9 cellular contexts compared by ENCODE assay signal in the genomic region with DNA sequence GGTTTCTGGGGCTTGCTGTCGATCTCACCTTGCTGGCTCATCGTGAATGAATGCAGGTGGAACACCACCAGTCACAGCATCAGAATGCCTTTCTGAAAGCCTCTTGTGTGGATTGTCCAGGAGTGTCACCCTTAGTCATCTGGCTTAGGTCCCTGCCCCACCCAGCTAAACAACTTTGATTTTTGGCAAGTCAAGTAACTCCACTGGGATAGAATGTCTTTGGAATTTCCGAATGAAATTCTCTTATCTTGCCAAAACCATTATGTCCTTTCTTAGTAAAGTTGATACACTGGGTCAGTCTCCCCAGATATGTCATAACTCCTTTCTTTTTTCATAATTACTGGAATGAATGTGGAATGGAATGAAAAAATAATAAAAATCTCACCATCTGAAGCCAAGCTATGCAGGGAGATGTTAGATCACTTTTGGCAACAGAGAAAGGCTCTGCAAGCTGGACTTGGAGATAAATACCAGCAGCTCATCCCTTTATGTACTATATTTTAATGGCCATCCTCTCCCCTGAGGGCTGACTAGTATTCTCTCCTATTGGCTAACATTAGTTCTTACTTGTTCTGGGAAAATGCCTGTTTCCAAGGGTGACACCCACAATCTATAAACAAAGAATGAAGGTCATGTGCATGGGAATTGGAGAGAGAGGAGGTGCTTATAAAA. TPM values are rescaled to one million over a fixed set of nuclear protein-coding genes. Genes with fewer than 3 reads are reported as not detected.
DNase-seq lines count a peak whose midpoint lies in the region; ATAC-seq, FAIRE-seq and TF ChIP-seq lines count a peak whose summit lies in the region.
"Had no signal": no experiment of that assay in that cellular context is flagged by ENCODE, and none has a peak within 500 bp of the region (broad histone marks: within the 10 kb centered on the region; RNA-seq: fewer than 3 reads in every experiment).

No MANE protein-coding gene starts in this region.

- H3K9me3 ChIP-seq in mammary epithelial cell (replicated peaks; ENCODE audit: insufficient read depth, low read length) (no peaks in the 10 kb centered on the region), keratinocyte (ENCODE audit: control insufficient read depth, low read depth, low read length) (no peaks in the 10 kb centered on the region), thoracic aorta (no peaks in the 10 kb centered on the region)

- H3K36me3 ChIP-seq in mammary epithelial cell (ENCODE audit: insufficient read depth, low read length), result no peaks in the 10 kb centered on the region
- no peaks in the 10 kb centered on the region for H3K36me3 ChIP-seq in keratinocyte (ENCODE audit: control insufficient read depth in 2 of 2, extremely low read depth in 1 of 2, insufficient read depth in 2 of 2, low read length in 2 of 2)
- no peaks in the 10 kb centered on the region for H3K36me3 ChIP-seq in thoracic aorta

- no peaks in the 10 kb centered on the region for H3K9me1 ChIP-seq in keratinocyte (ENCODE audit: control insufficient read depth, extremely low read depth, insufficient read depth, low read length)

- dilution Hi-C loops in mammary epithelial cell (cut with HindIII; ENCODE audit: low sequenced_read_pairs), result no loop called here
- dilution Hi-C loops in keratinocyte (cut with MboI; ENCODE audit: extremely low pct_ligation_motif_present, low sequenced_read_pairs), result no loop called here

- H3K27ac ChIP-seq in mammary epithelial cell (ENCODE audit: insufficient read depth, low read depth, low read length), result peak overlapping the region; percentile 100
- peak overlapping the region; percentile 97 for H3K27ac ChIP-seq in keratinocyte (ENCODE audit: control insufficient read depth, insufficient read depth, low read length)
- H3K27ac ChIP-seq in thoracic aorta, result peak overlapping the region; percentile 35 to 69

- ATAC-seq in thoracic aorta (ENCODE audit: insufficient number of reproducible peaks, low FRiP score, low read depth), result peak; percentile 53
- no peak for ATAC-seq in GM21447 (IDR thresholded peaks at IDR 0.05; ENCODE audit: unreplicated experiment)
- ATAC-seq in HG02884 (IDR thresholded peaks at IDR 0.05; ENCODE audit: unreplicated experiment), result no peak

- BruUV-seq in mammary epithelial cell (replicated peaks; lab: Mats Ljungman, UMichigan), result TSS peak; percentile 85

- 6% methylated on average over 3 of the region's 3 CpGs for WGBS in mammary epithelial cell (ENCODE audit: low coverage, missing lambda C conversion rate)

- DNase-seq in HS-5 (ENCODE audit: low read depth) (peak; percentile 84), mammary epithelial cell (peak; percentile 99), keratinocyte (ENCODE audit: low read depth, low spot score) (peak; percentile 98), thoracic aorta (ENCODE audit: low spot score) (no peak), AML-193 (lab: John Stamatoyannopoulos, UW) (no peak), GM10248 (ENCODE audit: extremely low spot score) (no peak)
- DNase-seq: H9 had no signal

- peaks cover 36% of the 10 kb centered on the region for H3K4me1 ChIP-seq in mammary epithelial cell (ENCODE audit: insufficient read depth, low read length)
- peaks cover 34% of the 10 kb centered on the region for H3K4me1 ChIP-seq in keratinocyte (ENCODE audit: control insufficient read depth, extremely low read depth, insufficient read depth, low read length)
- peaks cover 30 to 39% of the 10 kb centered on the region in 2 donors for H3K4me1 ChIP-seq in thoracic aorta (ENCODE audit: control insufficient read depth in 1 of 2, low read depth in 2 of 2)

- TF ChIP-seq CTCF in mammary epithelial cell (conservative IDR thresholded peaks at IDR 0.05 in 1 of 2, IDR thresholded peaks at IDR 0.05 in 1 of 2; ENCODE audit: extremely low read depth in 1 of 2, insufficient read depth in 1 of 2, low read depth in 1 of 2, low read length in 2 of 2) (no peak), keratinocyte (optimal IDR thresholded peaks at IDR 0.05 in 1 of 3, IDR thresholded peaks at IDR 0.05 in 1 of 3, conservative IDR thresholded peaks at IDR 0.05 in 1 of 3; ENCODE audit: extremely low read depth in 1 of 3, insufficient read depth in 2 of 3, low read length in 3 of 3) (no peak), thoracic aorta (IDR thresholded peaks at IDR 0.05) (no peak), GM10248 (IDR thresholded peaks at IDR 0.05; ENCODE audit: control extremely low read depth, extremely low read depth, low read depth, missing control alignments) (no peak)

- peak; percentile 88 for FAIRE-seq in keratinocyte (lab: Jason Lieb, UNC)

- intact Hi-C loops in mammary epithelial cell (cut with micrococcal nuclease), result loop anchor here (1.0 to 2.0 kb wide), 3 partner anchors 10 to 63 kb away; no protein-coding TSS in a partner anchor

- H2AFZ ChIP-seq in mammary epithelial cell (ENCODE audit: low read depth, low read length), result no peak overlapping the region
- H2AFZ ChIP-seq in keratinocyte (ENCODE audit: control insufficient read depth, low read length), result no peak overlapping the region

- peak overlapping the region; percentile 77 for H3K4me2 ChIP-seq in mammary epithelial cell (ENCODE audit: insufficient read depth, low read depth, low read length)
- peak overlapping the region; percentile 83 for H3K4me2 ChIP-seq in keratinocyte (ENCODE audit: control insufficient read depth, extremely low read depth, insufficient read depth, low read depth, low read length)

- CTCF ChIA-PET in mammary epithelial cell (lab: Charles Lee; ENCODE audit: low non-redundant PET) (interaction anchor here (0.6 to 0.7 kb wide), 2 partner anchors 35 to 310 kb away, joined by 4 to 5 read pairs; no protein-coding TSS in a partner anchor), GM10248 (lab: Yijun Ruan, JAX) (interaction anchor here (1.0 to 1.6 kb wide), 2 partner anchors 11 to 120 kb away, joined by 3 to 5 read pairs; no protein-coding TSS in a partner anchor)

- in situ Hi-C loops in mammary epithelial cell (cut with MboI; ENCODE audit: low sequenced_read_pairs in 2 of 2), result no loop called here

- H3K79me2 ChIP-seq in mammary epithelial cell (ENCODE audit: insufficient read depth, low read length) (no peaks in the 10 kb centered on the region), keratinocyte (ENCODE audit: control insufficient read depth, insufficient read depth, low read length) (no peaks in the 10 kb centered on the region)

- H4K20me1 ChIP-seq in mammary epithelial cell (ENCODE audit: insufficient read depth, low read length), result no peaks in the 10 kb centered on the region
- H4K20me1 ChIP-seq in keratinocyte (ENCODE audit: control insufficient read depth, extremely low read depth, insufficient read depth, low read length), result no peaks in the 10 kb centered on the region

- H3K9ac ChIP-seq in mammary epithelial cell (ENCODE audit: insufficient read depth, low read length) (peak overlapping the region; percentile 84), keratinocyte (ENCODE audit: control insufficient read depth, extremely low read depth, insufficient read depth, low read length) (peak overlapping the region; percentile 51)

- H3K27me3 ChIP-seq in mammary epithelial cell (ENCODE audit: insufficient read depth, low read length) (no peaks in the 10 kb centered on the region), keratinocyte (ENCODE audit: control insufficient read depth, extremely low read depth, insufficient read depth, low read length) (no peaks in the 10 kb centered on the region), thoracic aorta (replicated peaks; ENCODE audit: insufficient read depth) (no peaks in the 10 kb centered on the region)

- H3K4me3 ChIP-seq in mammary epithelial cell (replicated peaks in 1 of 3; ENCODE audit: insufficient read depth in 1 of 3, low read depth in 2 of 3, low read length in 3 of 3) (no peak overlapping the region), keratinocyte (ENCODE audit: control insufficient read depth in 2 of 3, extremely low read depth in 1 of 3, insufficient read depth in 2 of 3, low read depth in 1 of 3, low read length in 3 of 3) (peak overlapping the region in 1 of 3 experiments; percentile 11), thoracic aorta (no peak overlapping the region)

- POLR2A ChIA-PET in GM10248 (lab: Yijun Ruan, JAX), result no interaction called here

RNA-seq across cellular contexts. Expression of a gene that starts 35.4 kb away (rescaled TPM):
- total RNA-seq in mammary epithelial cell (10 to 100 TPM; 10.5 to 19.8 TPM), thoracic aorta (10 to 100 TPM; 25.0 to 25.3 TPM)
- polyA plus RNA-seq in mammary epithelial cell (17.6 TPM), keratinocyte (16.2 to 28.6 TPM (median 19.4 TPM) in 3 replicates)
- polyA minus RNA-seq in mammary epithelial cell (59.3 TPM), keratinocyte (5.7 to 28.0 TPM (median 13.3 TPM) in 3 replicates)
- 14.5 TPM for polyA plus RNA-seq in keratinocyte (2011; ENCODE audit: low read depth)
- 8.6 and 17.8 TPM in 2 replicates for polyA plus RNA-seq in keratinocyte (2011; cell fraction: cytosol; rRNA removed)
- 17.1 and 22.3 TPM in 2 replicates for polyA plus RNA-seq in keratinocyte (2011; cell fraction: nucleus; rRNA removed)
- polyA plus RNA-seq in keratinocyte (2012; ENCODE audit: low replicate concordance), result 12.7 and 34.4 TPM in 2 replicates
- polyA minus RNA-seq in keratinocyte (2011; cell fraction: cytosol; rRNA and poly(A)+ RNA removed), result 3.6 TPM
- 7.0 and 14.0 TPM in 2 replicates for polyA minus RNA-seq in keratinocyte (2011; cell fraction: nucleus; rRNA and poly(A)+ RNA removed)

Comparison
In these comparisons a context has a peak if more than half of its experiments do, and no peak if none do; other contexts are left out.
1. DNase-seq: peak in HS-5 (single experiment), mammary epithelial cell (single experiment) and keratinocyte (single experiment); none in thoracic aorta (single experiment), AML-193 (0 of 2) and GM10248 (single experiment).
2. Peak in every context shown above with its lines, with median percentiles within 50 percentile points of each other: H3K27ac ChIP-seq.